In the genomic region with DNA sequence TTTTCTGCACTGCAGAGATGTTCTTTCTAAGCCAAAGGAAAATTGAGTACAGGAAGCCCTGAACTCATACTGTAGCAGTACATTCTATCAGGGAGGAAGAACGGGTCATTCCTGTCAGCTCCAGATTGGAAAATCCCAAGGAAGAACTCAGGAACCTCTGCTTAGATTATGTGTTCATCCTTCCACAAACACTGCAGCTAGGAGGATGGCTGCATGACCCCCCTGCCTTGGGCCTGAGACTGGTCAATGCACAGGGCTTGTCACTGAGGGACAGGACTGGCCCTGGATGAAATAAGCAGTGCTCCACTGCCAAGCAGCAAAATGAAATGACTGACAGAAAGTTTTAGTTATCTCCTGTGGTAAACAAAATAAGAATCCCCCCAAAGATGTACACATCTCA, we compare ENCODE assay signal across 23 cellular contexts.
A peak's percentile ranks its signal among the peaks of the same experiment; 100 is the strongest.
DNase-seq lines count a peak whose midpoint lies in the region; ATAC-seq, FAIRE-seq and TF ChIP-seq lines count a peak whose summit lies in the region.
"Had no signal": no experiment of that assay in that cellular context is flagged by ENCODE, and none has a peak within 500 bp of the region (broad histone marks: within the 10 kb centered on the region; RNA-seq: fewer than 3 reads in every experiment).

No MANE protein-coding gene starts in this region.

- H3K4me3 ChIP-seq in right lobe of liver (no peak overlapping the region), HepG2 (replicated peaks in 1 of 3; ENCODE audit: insufficient read depth in 1 of 3, low read depth in 2 of 3, low read length in 3 of 3) (no peak overlapping the region), K562 (no peak overlapping the region)
- H3K4me3 ChIP-seq: BLaER1 treated with 17β-estradiol and CSF1 and Interleukin-3, amounts not matched to agents 10 nM and 100 nM had no signal

- TF ChIP-seq POLR2A in right lobe of liver (IDR thresholded peaks at IDR 0.05): no peak
- TF ChIP-seq POLR2A in HepG2 (IDR thresholded peaks at IDR 0.05; ENCODE audit: insufficient read depth in 1 of 2, low read depth in 2 of 2, low read length in 2 of 2): no peak
- no peak for TF ChIP-seq POLR2A in K562 (conservative IDR thresholded peaks at IDR 0.05)
- no peak for TF ChIP-seq POLR2A in GM18505 (IDR thresholded peaks at IDR 0.05; ENCODE audit: borderline replicate concordance, extremely low read depth, insufficient read depth, insufficient read length)

- ATAC-seq in right lobe of liver (peak; percentile 50 to 80 (median 56)), HepG2 (no peak), K562 (no peak; the same call in 2 of the 3 replicates), left lobe of liver (peak; percentile 40), GM18505 (IDR thresholded peaks at IDR 0.05; ENCODE audit: unreplicated experiment) (no peak)
- ATAC-seq: CD8-positive, alpha-beta T cell had no signal

- in situ Hi-C loops in HepG2 (cut with HindIII; ENCODE audit: extremely low pct_ligation_motif_present, low pct_unique_long_range_greater_than_20kb) (no loop called here), K562 (cut with MboI) (no loop called here)

- no peak overlapping the region for H2AFZ ChIP-seq in HepG2 (ENCODE audit: low read length)
- H2AFZ ChIP-seq in K562 (ENCODE audit: low read depth, low read length): 0 out of 2 replicates have a peak overlapping the region, but pooled peaks have one; percentile 40

- H3K4me2 ChIP-seq in HepG2 (ENCODE audit: low read depth, low read length) (no peak overlapping the region), K562 (ENCODE audit: insufficient read depth, low read length) (no peak overlapping the region)
- H3K4me2 ChIP-seq: BLaER1 treated with 17β-estradiol and CSF1 and Interleukin-3, amounts not matched to agents 10 nM and 100 nM had no signal

- no peaks in the 10 kb centered on the region for H3K27me3 ChIP-seq in right lobe of liver
- no peaks in the 10 kb centered on the region for H3K27me3 ChIP-seq in HepG2 (ENCODE audit: control insufficient read depth in 1 of 2, insufficient read depth in 2 of 2, low read length in 2 of 2)
- no peaks in the 10 kb centered on the region for H3K27me3 ChIP-seq in K562 (ENCODE audit: control insufficient read depth in 2 of 2, insufficient read depth in 2 of 2, low read length in 2 of 2)
- H3K27me3 ChIP-seq: BLaER1 treated with 17β-estradiol and CSF1 and Interleukin-3, amounts not matched to agents 10 nM and 100 nM had no signal

- TF ChIP-seq CTCF in right lobe of liver (IDR thresholded peaks at IDR 0.05) (no peak), HepG2 (CRISPR knock-in tag; IDR thresholded peaks at IDR 0.05) (no peak), K562 (IDR thresholded peaks at IDR 0.05 in 2 of 3, conservative IDR thresholded peaks at IDR 0.05 in 1 of 3; ENCODE audit: insufficient read depth in 2 of 3, low read depth in 1 of 3, low read length in 3 of 3) (no peak)

- H3K4me1 ChIP-seq in right lobe of liver: no peaks in the 10 kb centered on the region
- no peaks in the 10 kb centered on the region for H3K4me1 ChIP-seq in HepG2 (ENCODE audit: insufficient read depth, low read length)
- H3K4me1 ChIP-seq in K562 (replicated peaks in 1 of 2; ENCODE audit: control insufficient read depth in 2 of 2, insufficient read depth in 2 of 2, low read length in 2 of 2): peaks cover 0 to 2% of the 10 kb centered on the region in 2 experiments; a peak in 1 of 5 replicates
- H3K4me1 ChIP-seq: BLaER1 treated with 17β-estradiol and CSF1 and Interleukin-3, amounts not matched to agents 10 nM and 100 nM; Caco-2 had no signal

- FAIRE-seq in HepG2 (lab: Jason Lieb, UNC): no peak
- no peak for FAIRE-seq in K562 (lab: Jason Lieb, UNC)
- FAIRE-seq: A204.1, G401.6, GM12891, GM18507 had no signal

- TF ChIP-seq RAD21 in HepG2 (CRISPR knock-in tag; IDR thresholded peaks at IDR 0.05) (no peak), K562 (CRISPR knock-in tag; conservative IDR thresholded peaks at IDR 0.05 in 1 of 2, IDR thresholded peaks at IDR 0.05 in 1 of 2) (no peak)

- TF ChIP-seq EP300 in HepG2 (IDR thresholded peaks at IDR 0.05; ENCODE audit: low read depth in 2 of 2, low read length in 2 of 2) (no peak), HepG2 (CRISPR knock-in tag; IDR thresholded peaks at IDR 0.05; ENCODE audit: borderline replicate concordance) (no peak), K562 (IDR thresholded peaks at IDR 0.05; ENCODE audit: low read length) (no peak)

- DNase-seq in right lobe of liver (no peak), HepG2 (ENCODE audit: low spot score) (no peak), NCI-H82 treated with DMSO at 0.1 percent for 48 hours (lab: John Stamatoyannopoulos, UW; ENCODE audit: unreplicated experiment) (peak; percentile 66), K562 (ENCODE audit: extremely low read depth in 1 of 4, low spot score in 3 of 4) (no peak), left lobe of liver (ENCODE audit: low spot score) (no peak), amniotic stem cell (lab: John Stamatoyannopoulos, UW) (no peak), T-helper 9 cell (no peak)
- DNase-seq: 8988T; ACHN; AML-193; Caco-2; Calu3; CD4-positive, alpha-beta T cell; CD8-positive, alpha-beta T cell; DMS79 treated with DMSO at 0.1 percent for 48 hours; GF-D8 had no signal

- H3K9me3 ChIP-seq in right lobe of liver (no peaks in the 10 kb centered on the region), HepG2 (ENCODE audit: low read length) (peaks cover 86% of the 10 kb centered on the region), K562 (replicated peaks; ENCODE audit: control insufficient read depth, insufficient read depth, low read depth, low read length) (peaks cover 3% of the 10 kb centered on the region; the same call in 1 of the 2 replicates)
- H3K9me3 ChIP-seq: Caco-2 had no signal

- H3K36me3 ChIP-seq in right lobe of liver: no peaks in the 10 kb centered on the region
- no peaks in the 10 kb centered on the region for H3K36me3 ChIP-seq in HepG2 (replicated peaks in 1 of 2; ENCODE audit: control insufficient read depth in 1 of 2, insufficient read depth in 2 of 2, low read length in 2 of 2)
- H3K36me3 ChIP-seq in K562 (ENCODE audit: control insufficient read depth, insufficient read depth, low read length): no peaks in the 10 kb centered on the region
- H3K36me3 ChIP-seq: BLaER1 treated with 17β-estradiol and CSF1 and Interleukin-3, amounts not matched to agents 10 nM and 100 nM had no signal

- CTCF ChIA-PET in HepG2 (lab: Yijun Ruan, JAX; ENCODE audit: low intra/inter-chr PET ratio, low total read pairs): no interaction called here
- CTCF ChIA-PET in K562 (lab: Yijun Ruan, JAX; ENCODE audit: low intra/inter-chr PET ratio): no interaction called here

- H3K9ac ChIP-seq in HepG2 (ENCODE audit: insufficient read depth, low read depth, low read length) (no peak overlapping the region), K562 (ENCODE audit: insufficient read depth in 1 of 2, low read depth in 2 of 2, low read length in 2 of 2) (no peak overlapping the region)
- H3K9ac ChIP-seq: BLaER1 treated with 17β-estradiol and CSF1 and Interleukin-3, amounts not matched to agents 10 nM and 100 nM had no signal

- H4K20me1 ChIP-seq in HepG2 (ENCODE audit: insufficient read depth, low read length) (no peaks in the 10 kb centered on the region), K562 (replicated peaks; ENCODE audit: control insufficient read depth, insufficient read depth, low read length) (no peaks in the 10 kb centered on the region)
- H4K20me1 ChIP-seq: BLaER1 treated with 17β-estradiol and CSF1 and Interleukin-3, amounts not matched to agents 10 nM and 100 nM had no signal

- intact Hi-C loops in right lobe of liver (cut with DNase I) (no loop called here), HepG2 (cut with micrococcal nuclease; ENCODE audit: unreplicated experiment) (no loop called here), K562 (cut with micrococcal nuclease) (no loop called here)

- no peaks in the 10 kb centered on the region for H3K79me2 ChIP-seq in HepG2 (ENCODE audit: insufficient read depth, low read length)
- no peaks in the 10 kb centered on the region for H3K79me2 ChIP-seq in K562 (ENCODE audit: control insufficient read depth, insufficient read depth, low read length)

- POLR2A ChIA-PET in HepG2 (lab: Yijun Ruan, JAX): no interaction called here
- POLR2A ChIA-PET in K562 (lab: Yijun Ruan, JAX): interaction anchor here (0.6 kb wide), 1 partner anchor 517 kb away, joined by 3 read pairs; no protein-coding TSS in a partner anchor

- 40% methylated on average over 1 of the region's 1 CpG for WGBS in right lobe of liver (ENCODE audit: insufficient coverage, low coverage, low lambda C conversion rate, missing lambda C conversion rate)
- 5% methylated on average over 1 of the region's 1 CpG for WGBS in HepG2 (ENCODE audit: low lambda C conversion rate)
- WGBS in K562 (ENCODE audit: insufficient coverage, low coverage, missing lambda C conversion rate): 0% methylated on average over 1 of the region's 1 CpG

- BruUV-seq in HepG2 (replicated peaks; lab: Mats Ljungman, UMichigan): no TSS peak
- no TSS peak for BruUV-seq in K562 (replicated peaks; lab: Mats Ljungman, UMichigan)

- H3K27ac ChIP-seq in right lobe of liver (no peak overlapping the region), HepG2 (ENCODE audit: extremely low read length, insufficient read depth, low read length) (no peak overlapping the region), K562 (ENCODE audit: extremely low read depth, low read depth, low read length) (no peak overlapping the region)
- H3K27ac ChIP-seq: BLaER1 treated with 17β-estradiol and CSF1 and Interleukin-3, amounts not matched to agents 10 nM and 100 nM; C4-2B had no signal

- H3K9me1 ChIP-seq in K562 (ENCODE audit: control insufficient read depth, insufficient read depth, low read length): no peaks in the 10 kb centered on the region

TF ChIP-seq in HepG2, 621 proteins besides CTCF, POLR2A, EP300 and RAD21 (continues in another document):
- TF ChIP-seq NR2C2 (CRISPR knock-in tag; IDR thresholded peaks at IDR 0.05; ENCODE audit: borderline replicate concordance): no peak
- TF ChIP-seq ARNTL (CRISPR knock-in tag; IDR thresholded peaks at IDR 0.05): no peak
- TF ChIP-seq ZSCAN30 (CRISPR knock-in tag; IDR thresholded peaks at IDR 0.05): no peak
- no peak for TF ChIP-seq PHB2 (IDR thresholded peaks at IDR 0.05; ENCODE audit: partially characterized antibody)
- TF ChIP-seq SRSF9 (IDR thresholded peaks at IDR 0.05; ENCODE audit: borderline replicate concordance, insufficient read depth, low read depth, low read length, poor library complexity, severe bottlenecking): no peak
- TF ChIP-seq GTF3A (CRISPR knock-in tag; conservative IDR thresholded peaks at IDR 0.05): no peak
- TF ChIP-seq NFYC (CRISPR knock-in tag; IDR thresholded peaks at IDR 0.05): no peak

TF ChIP-seq in K562, 482 proteins besides CTCF, POLR2A, EP300 and RAD21 (continues in another document):
- TF ChIP-seq NELFE (IDR thresholded peaks at IDR 0.05; ENCODE audit: insufficient read depth, insufficient read length) (no peak), RBM15 (IDR thresholded peaks at IDR 0.05; ENCODE audit: insufficient read depth, low read length) (no peak), SAFB (IDR thresholded peaks at IDR 0.05; ENCODE audit: borderline replicate concordance, low read depth, low read length) (no peak)

Comparison
In these comparisons a context has a peak if more than half of its experiments do, and no peak if none do; other contexts are left out.
1. ATAC-seq: peak in right lobe of liver (4 of 4) and left lobe of liver (single experiment); none in HepG2 (single experiment), K562 (single experiment) and GM18505 (single experiment).